ENCODE assay signal across 14 cellular contexts in genomic region chr15:92944946-92945521, GRCh38. TPM values are rescaled to one million over a fixed set of nuclear protein-coding genes. Genes with fewer than 3 reads are reported as not detected.
DNase-seq lines count a peak whose midpoint lies in the region; ATAC-seq and TF ChIP-seq lines count a peak whose summit lies in the region.
"Had no signal": no experiment of that assay in that cellular context is flagged by ENCODE, and none has a peak within 500 bp of the region (broad histone marks: within the 10 kb centered on the region; RNA-seq: fewer than 3 reads in every experiment).

No MANE protein-coding gene starts in this region.

- peaks cover 80% of the 10 kb centered on the region for H3K36me3 Mint-ChIP-seq in T-cell

- H3K27me3 ChIP-seq in heart left ventricle (no peaks in the 10 kb centered on the region), right cardiac atrium (ENCODE audit: control insufficient read depth, insufficient read depth) (no peaks in the 10 kb centered on the region), smooth muscle cell (ENCODE audit: low read depth) (no peaks in the 10 kb centered on the region), GM23248 (replicated peaks; ENCODE audit: insufficient read depth) (no peaks in the 10 kb centered on the region)
- H3K27me3 ChIP-seq: MG63, thyroid gland had no signal

- H3F3A ChIP-seq in smooth muscle cell (ENCODE audit: low read depth), result peaks cover 41% of the 10 kb centered on the region
- H3F3A ChIP-seq in GM23248 (ENCODE audit: insufficient read depth), result peaks cover 68% of the 10 kb centered on the region

- TF ChIP-seq CTCF in heart left ventricle (IDR thresholded peaks at IDR 0.05) (no peak), smooth muscle cell (IDR thresholded peaks at IDR 0.05; ENCODE audit: borderline replicate concordance, insufficient read depth, poor library complexity, severe bottlenecking) (no peak)

- H3K27ac Mint-ChIP-seq in T-cell, result peak overlapping the region; percentile 18 to 32

- H3K9ac ChIP-seq in smooth muscle cell (ENCODE audit: low read depth), result no peak overlapping the region
- no peak overlapping the region for H3K9ac ChIP-seq in GM23248
- H3K9ac ChIP-seq: parathyroid adenoma had no signal

- H3K27ac ChIP-seq in heart left ventricle (peak overlapping the region in 2 of 12 donors; percentile 3 to 28), right cardiac atrium (ENCODE audit: low read length) (no peak overlapping the region), smooth muscle cell (ENCODE audit: low read depth) (peak overlapping the region; percentile 63), GM23248 (no peak overlapping the region)
- H3K27ac ChIP-seq: parathyroid adenoma had no signal

- H3K79me2 ChIP-seq in smooth muscle cell (ENCODE audit: low read depth) (peaks cover 85% of the 10 kb centered on the region), GM23248 (ENCODE audit: insufficient read depth) (peaks cover 97% of the 10 kb centered on the region)

- ATAC-seq in heart left ventricle, result peak in 3 of 4 donors; percentile 32 to 53 (median 33)
- no peak for ATAC-seq in Right ventricle myocardium inferior
- ATAC-seq in T-cell (replicated peaks in 1 of 4), result no peak
- ATAC-seq in right cardiac atrium, result peak; percentile 73 to 75

- intact Hi-C loops in heart left ventricle (cut with DNase I), result loop anchor here in 1 of 10 donors (5.0 kb wide), 1 partner anchor 57 kb away; no protein-coding TSS in a partner anchor
- intact Hi-C loops in Right ventricle myocardium inferior (cut with DNase I), result loop anchor here (5.0 kb wide), 1 partner anchor 67 kb away; no protein-coding TSS in a partner anchor
- intact Hi-C loops in right cardiac atrium (cut with DNase I), result loop anchor here in 3 of 4 donors (10.0 kb wide), 3 partner anchors 50 to 70 kb away; no protein-coding TSS in a partner anchor
- intact Hi-C loops in posterior vena cava (cut with DNase I), result no loop called here

- H3K4me1 Mint-ChIP-seq in T-cell, result peaks cover 0 to 20% (median 8%) of the 10 kb centered on the region in 3 donors

- 73 to 83% (median 76%) methylated on average over 8 of the region's 8 CpGs for WGBS in heart left ventricle, 4 donors
- 74% methylated on average over 8 of the region's 8 CpGs for WGBS in right cardiac atrium
- 90% methylated on average over 7 of the region's 8 CpGs for WGBS in smooth muscle cell (ENCODE audit: low lambda C conversion rate)
- 97 to 98% methylated on average over 8 of the region's 8 CpGs for WGBS in GM23248 (ENCODE audit: low coverage in 1 of 2, low lambda C conversion rate in 2 of 2, missing lambda C conversion rate in 2 of 2), 2 experiments

- no peaks in the 10 kb centered on the region for H3K9me2 ChIP-seq in GM23248 (ENCODE audit: insufficient read depth)

- H3K9me3 Mint-ChIP-seq in T-cell, result peaks cover 17 to 31% (median 26%) of the 10 kb centered on the region in 3 donors

- no peak overlapping the region for H3K4me3 Mint-ChIP-seq in T-cell

- no peaks in the 10 kb centered on the region for H3K27me3 Mint-ChIP-seq in T-cell

- H2AFZ ChIP-seq in smooth muscle cell (ENCODE audit: low read depth), result no peak overlapping the region
- H2AFZ ChIP-seq in GM23248, result no peak overlapping the region
- H2AFZ ChIP-seq: parathyroid adenoma had no signal

- TF ChIP-seq POLR2A in heart left ventricle (IDR thresholded peaks at IDR 0.05), result no peak

- H3K4me2 ChIP-seq in smooth muscle cell, result no peak overlapping the region
- no peak overlapping the region for H3K4me2 ChIP-seq in GM23248 (ENCODE audit: unreplicated experiment)

- peaks cover 0 to 28% (median 20%) of the 10 kb centered on the region in 12 donors for H3K9me3 ChIP-seq in heart left ventricle
- H3K9me3 ChIP-seq in right cardiac atrium (ENCODE audit: control insufficient read depth, low read length), result peaks cover 1% of the 10 kb centered on the region
- no peaks in the 10 kb centered on the region for H3K9me3 ChIP-seq in smooth muscle cell (replicated peaks; ENCODE audit: low read depth)
- H3K9me3 ChIP-seq in GM23248 (ENCODE audit: low read depth), result no peaks in the 10 kb centered on the region
- H3K9me3 ChIP-seq: thyroid gland had no signal

- H3K36me3 ChIP-seq in heart left ventricle (peaks cover 33 to 99% (median 98%) of the 10 kb centered on the region in 9 donors), smooth muscle cell (ENCODE audit: low read depth) (peaks cover 70% of the 10 kb centered on the region), GM23248 (ENCODE audit: low read depth) (peaks cover 94% of the 10 kb centered on the region)

- H3K4me1 ChIP-seq in heart left ventricle, result no peaks in the 10 kb centered on the region
- no peaks in the 10 kb centered on the region for H3K4me1 ChIP-seq in right cardiac atrium (ENCODE audit: control insufficient read depth, insufficient read depth, low read length)
- H3K4me1 ChIP-seq in smooth muscle cell (ENCODE audit: low read depth), result peaks cover 15% of the 10 kb centered on the region
- H3K4me1 ChIP-seq in GM23248 (ENCODE audit: insufficient read depth), result no peaks in the 10 kb centered on the region; the same call in 1 of the 2 replicates
- H3K4me1 ChIP-seq: parathyroid adenoma, thyroid gland had no signal

- H4K20me1 ChIP-seq in smooth muscle cell (ENCODE audit: low read depth), result peaks cover 17% of the 10 kb centered on the region
- H4K20me1 ChIP-seq in GM23248 (ENCODE audit: insufficient read depth), result no peaks in the 10 kb centered on the region

- in situ Hi-C loops in GM23248 (cut with MboI), result no loop called here

- no peak for DNase-seq in heart left ventricle
- no peak for DNase-seq in Right ventricle myocardium inferior (ENCODE audit: missing footprints)
- no peak for DNase-seq in T-cell
- no peak for DNase-seq in right cardiac atrium
- DNase-seq in smooth muscle cell (lab: John Stamatoyannopoulos, UW; ENCODE audit: unreplicated experiment), result no peak
- no peak for DNase-seq in GM23248
- no peak for DNase-seq in posterior vena cava (ENCODE audit: low spot score)
- DNase-seq in hepatic stellate cell (ENCODE audit: low spot score), result no peak
- DNase-seq: GF-D8, MG63, NCI-H187, NCI-H446 treated with DMSO at 0.1 percent for 48 hours, thyroid gland had no signal

- CTCF ChIA-PET in T-cell (lab: Charles Lee), result interaction anchor here in 1 of 2 donors (0.6 to 1.4 kb wide), 4 partner anchors 16 to 35 kb away, joined by 3 to 7 read pairs (median 3); no protein-coding TSS in a partner anchor

- POLR2A ChIA-PET in T-cell (lab: Charles Lee), result interaction anchor here in 1 of 2 donors (0.6 to 0.7 kb wide), 2 partner anchors 67 to 1134 kb away, joined by 3 to 4 read pairs; no protein-coding TSS in a partner anchor

- H3K4me3 ChIP-seq in heart left ventricle (no peak overlapping the region), right cardiac atrium (ENCODE audit: low read length) (no peak overlapping the region), smooth muscle cell (no peak overlapping the region), GM23248 (no peak overlapping the region)
- H3K4me3 ChIP-seq: MG63, thyroid gland had no signal

RNA-seq across cellular contexts. Expression of gene CHD2, which starts 44.9 kb away (rescaled TPM):
- total RNA-seq in heart left ventricle, result 10 to 100 TPM; 28.3 to 76.8 (median 46.4) TPM
- polyA plus RNA-seq in heart left ventricle, result 10 to 100 TPM; 23.1 to 28.7 TPM
- total RNA-seq in Right ventricle myocardium inferior, result 45.9 TPM
- 100 to 1,000 TPM; 231 to 506 (median 266) TPM for total RNA-seq in T-cell
- 10 to 100 TPM; 62.7 to 83.6 (median 65.1) TPM for total RNA-seq in right cardiac atrium
- 28.4 TPM for polyA plus RNA-seq in right cardiac atrium
- total RNA-seq in smooth muscle cell, result 99.2 and 132 TPM in 2 replicates
- polyA plus RNA-seq in smooth muscle cell, result 64.4 and 81.6 TPM in 2 replicates
- total RNA-seq in GM23248 (2014; rRNA removed; shearing (Covaris generic)), result 39.0 and 54.4 TPM in 2 replicates
- 36.5 and 37.0 TPM in 2 replicates for polyA plus RNA-seq in GM23248 (2016; fragmentation: Nextera tagmentation; extraction: Ambion mirVana)
- 100 to 1,000 TPM in 1 of 2 donors, 10 to 100 TPM in 1; 94.5 to 104 TPM for total RNA-seq in posterior vena cava

Comparison
In these comparisons a context has a peak if more than half of its experiments do, and no peak if none do; other contexts are left out.
1. ATAC-seq: peak in heart left ventricle (3 of 4) and right cardiac atrium (2 of 2); none in Right ventricle myocardium inferior (single experiment) and T-cell (0 of 4).
2. intact Hi-C loops: an anchor here in Right ventricle myocardium inferior (5.0 kb wide) and right cardiac atrium (10.0 kb wide); none called in posterior vena cava.